8 cellular contexts compared by ENCODE assay signal in the genomic region with DNA sequence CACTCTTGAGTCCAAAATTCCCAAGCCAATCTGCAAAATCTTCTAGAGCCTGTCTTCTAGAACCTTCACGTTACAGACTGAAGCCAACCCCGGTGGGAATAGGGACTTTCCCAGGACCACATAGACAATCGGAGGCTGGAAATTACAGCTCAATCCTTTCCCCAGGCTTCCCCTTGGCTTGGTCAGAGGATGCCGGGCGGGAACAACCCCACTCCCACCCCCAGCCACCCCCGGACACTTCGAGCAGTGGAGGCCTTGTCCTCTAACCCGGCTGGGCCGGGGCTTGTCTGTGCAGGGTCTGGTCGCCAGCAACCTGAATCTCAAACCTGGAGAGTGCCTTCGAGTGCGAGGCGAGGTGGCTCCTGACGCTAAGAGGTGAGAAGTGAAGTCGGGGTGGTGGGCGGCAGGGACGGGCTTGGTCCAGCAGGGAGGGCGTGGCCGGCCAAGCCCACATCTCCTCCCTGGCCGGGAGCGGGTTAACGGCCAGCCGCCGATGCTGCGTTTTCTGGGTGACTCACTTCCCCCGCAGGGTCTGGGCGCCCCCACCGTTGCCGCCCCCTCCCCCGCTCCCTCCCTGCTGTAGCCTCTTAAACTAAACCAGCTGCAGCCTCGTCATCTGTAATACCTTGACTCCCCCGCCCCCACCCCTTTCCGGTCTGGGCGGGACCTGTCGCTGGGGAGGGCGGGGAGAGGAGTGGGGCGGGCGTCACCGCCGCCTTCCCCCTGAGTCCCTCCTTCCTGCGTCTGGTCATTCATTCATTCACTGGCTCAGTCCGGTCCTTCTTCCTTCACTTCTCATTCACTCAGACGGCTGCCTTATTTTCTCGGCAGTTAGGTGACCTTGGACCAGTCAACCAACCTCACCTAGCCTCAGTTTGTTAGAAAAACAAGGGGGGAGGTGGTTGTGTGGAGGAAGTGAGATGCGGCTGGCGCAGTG.
DNase-seq lines count a peak whose midpoint lies in the region; ATAC-seq and TF ChIP-seq lines count a peak whose summit lies in the region.

No MANE protein-coding gene starts in this region.

- ATAC-seq in HG02610 (IDR thresholded peaks at IDR 0.05; ENCODE audit: unreplicated experiment) = peak; percentile 41

- peak overlapping the region; percentile 78 to 94 for H3K4me3 ChIP-seq in cardiac fibroblast (replicated peaks in 1 of 2; ENCODE audit: low read depth in 2 of 2, low read length in 2 of 2)

- no peak for TF ChIP-seq CTCF in cardiac fibroblast (IDR thresholded peaks at IDR 0.05; ENCODE audit: low read depth, low read length)

- DNase-seq in GM04504 (ENCODE audit: low read depth) = peak; percentile 97
- DNase-seq in NCI-H2171 (lab: John Stamatoyannopoulos, UW) = peak; percentile 18
- peak; percentile 80 to 92 (median 88) for DNase-seq in activated CD4-positive, CD25-positive, alpha-beta regulatory T cell (lab: John Stamatoyannopoulos, UW)
- DNase-seq in cardiac fibroblast (ENCODE audit: low read depth in 2 of 2) = peak; percentile 97 to 99
- peak; percentile 97 for DNase-seq in kidney tubule cell (ENCODE audit: low spot score)
- DNase-seq in stimulated activated CD4-positive, alpha-beta T cell treated with anti-CD3 and anti-CD28 coated beads, Interleukin-15, amount 100 ng/mL, for 48 hours (ENCODE audit: low read depth in 2 of 2) = peak; percentile 88 to 94
- no peak for DNase-seq in NCI-H2107 (lab: John Stamatoyannopoulos, UW)
